In the genomic region with DNA sequence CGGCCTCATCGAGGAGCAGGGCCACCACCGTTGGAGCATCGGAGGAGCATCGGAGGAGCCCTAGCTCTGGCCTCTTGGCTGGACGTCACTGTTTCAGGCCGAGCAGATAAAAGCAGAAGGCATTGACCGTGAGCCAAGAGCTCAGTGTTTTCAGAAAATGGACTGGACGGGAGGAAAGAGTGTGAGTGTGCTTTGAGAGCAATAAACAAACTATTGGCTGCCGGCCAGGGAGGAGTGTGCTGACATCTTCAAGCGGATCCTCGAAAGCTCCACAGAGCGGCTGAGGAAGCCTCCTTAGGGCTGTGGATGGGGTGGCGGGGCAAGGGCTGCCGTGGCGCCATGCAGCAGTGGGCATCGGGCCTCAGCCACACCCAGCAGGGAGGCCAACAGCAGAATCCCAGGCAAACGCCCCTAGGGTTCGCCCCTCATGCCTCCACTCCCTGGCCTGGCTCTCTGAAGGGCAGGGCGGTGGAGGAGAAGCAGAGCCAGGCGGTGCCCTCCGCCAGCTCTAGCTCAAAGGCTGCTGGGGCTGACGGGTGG, we compare ENCODE assay signal across 11 cellular contexts.
DNase-seq lines count a peak whose midpoint lies in the region; ATAC-seq and TF ChIP-seq lines count a peak whose summit lies in the region.
"Had no signal": no experiment of that assay in that cellular context is flagged by ENCODE, and none has a peak within 500 bp of the region (broad histone marks: within the 10 kb centered on the region; RNA-seq: fewer than 3 reads in every experiment).

No MANE protein-coding gene starts in this region.

- no peaks in the 10 kb centered on the region for H3K9me2 ChIP-seq in MM.1S (replicated peaks; ENCODE audit: insufficient read depth, low read length)

- TF ChIP-seq CTCF in MM.1S (IDR thresholded peaks at IDR 0.05; ENCODE audit: low read length) (no peak), foreskin fibroblast (IDR thresholded peaks at IDR 0.05; ENCODE audit: low read depth, low read length) (no peak), GM13976 (IDR thresholded peaks at IDR 0.05; ENCODE audit: borderline replicate concordance, control extremely low read depth, extremely low read depth, insufficient read depth, missing control alignments) (no peak)

- H3F3A ChIP-seq in MM.1S (ENCODE audit: insufficient read depth, low read length): no peaks in the 10 kb centered on the region

- H3K4me1 ChIP-seq in MM.1S (ENCODE audit: low read length): peaks cover 10% of the 10 kb centered on the region; the same call in 1 of the 2 replicates

- DNase-seq in MM.1S: no peak
- peak; percentile 59 for DNase-seq in RPMI8226
- DNase-seq in foreskin fibroblast: peak; percentile 80 to 95
- peak; percentile 78 for DNase-seq in smooth muscle cell of the brain vasculature (ENCODE audit: low read depth, low spot score)
- DNase-seq in GM13976 (ENCODE audit: low spot score): no peak
- DNase-seq: activated gamma-delta T cell treated with Interleukin-2 at 50 U/mL for 16 hours had no signal

- H3K27ac ChIP-seq in MM.1S (ENCODE audit: low read length): no peak overlapping the region; the same call in 1 of the 2 replicates
- H3K27ac ChIP-seq: KMS-11, neutrophil had no signal

- H3K9me3 ChIP-seq in MM.1S (replicated peaks; ENCODE audit: insufficient read depth, low read length): no peaks in the 10 kb centered on the region
- H3K9me3 ChIP-seq: neutrophil had no signal

- no peaks in the 10 kb centered on the region for H3K36me3 ChIP-seq in MM.1S (replicated peaks; ENCODE audit: insufficient read depth, low read length)
- H3K36me3 ChIP-seq: neutrophil had no signal

- in situ Hi-C loops in GM13976 (cut with MboI; ENCODE audit: low sequenced_read_pairs, unreplicated experiment): no loop called here

- no peaks in the 10 kb centered on the region for H3K27me3 ChIP-seq in MM.1S (replicated peaks; ENCODE audit: insufficient read depth, low read length)

- ATAC-seq in GM18519 (IDR thresholded peaks at IDR 0.05; ENCODE audit: low FRiP score, unreplicated experiment) (no peak), GM19463 (IDR thresholded peaks at IDR 0.05; ENCODE audit: unreplicated experiment) (no peak), HG03039 (IDR thresholded peaks at IDR 0.05; ENCODE audit: unreplicated experiment) (no peak)

- no peaks in the 10 kb centered on the region for H4K20me1 ChIP-seq in MM.1S (ENCODE audit: insufficient read depth, low read length)

- H3K79me2 ChIP-seq in MM.1S (ENCODE audit: low read length): no peaks in the 10 kb centered on the region

- H3K4me2 ChIP-seq in MM.1S (ENCODE audit: low read depth, low read length): peak overlapping the region; percentile 56; the same call in 1 of the 2 replicates
- H3K4me2 ChIP-seq: KMS-11 had no signal

- no peak overlapping the region for H2AFZ ChIP-seq in MM.1S (ENCODE audit: low read length)

- no peak overlapping the region for H3K4me3 ChIP-seq in MM.1S (ENCODE audit: low read length)
- H3K4me3 ChIP-seq in foreskin fibroblast (ENCODE audit: low read depth in 1 of 2, low read length in 2 of 2): no peak overlapping the region

- H3K9ac ChIP-seq in MM.1S (ENCODE audit: low read length): no peak overlapping the region
- H3K9ac ChIP-seq: KMS-11 had no signal

Comparison
In these comparisons a context has a peak if more than half of its experiments do, and no peak if none do; other contexts are left out.
1. DNase-seq: peak in RPMI8226 (single experiment), foreskin fibroblast (2 of 2) and smooth muscle cell of the brain vasculature (single experiment); none in MM.1S (single experiment) and GM13976 (single experiment).